In genomic region chr5:59158637-59159391, GRCh38 we compare ENCODE assay signal across 18 cellular contexts.
DNase-seq lines count a peak whose midpoint lies in the region; ATAC-seq and TF ChIP-seq lines count a peak whose summit lies in the region.
"Had no signal": no experiment of that assay in that cellular context is flagged by ENCODE, and none has a peak within 500 bp of the region (broad histone marks: within the 10 kb centered on the region; RNA-seq: fewer than 3 reads in every experiment).

No MANE protein-coding gene starts in this region.

- no peaks in the 10 kb centered on the region for H3K27me3 ChIP-seq in Caco-2 (replicated peaks; ENCODE audit: control insufficient read depth, insufficient read depth, low read length)
- H3K27me3 ChIP-seq in right atrium auricular region, result no peaks in the 10 kb centered on the region
- H3K27me3 ChIP-seq in gastrocnemius medialis, result no peaks in the 10 kb centered on the region
- H3K27me3 ChIP-seq in stomach, result no peaks in the 10 kb centered on the region

- BruUV-seq in Caco-2 (replicated peaks; lab: Mats Ljungman, UMichigan), result no TSS peak

- POLR2A ChIA-PET in Caco-2 (lab: Charles Lee), result interaction anchor here (1.3 kb wide), 1 partner anchor 32 kb away, joined by 3 read pairs; no protein-coding TSS in a partner anchor

- H3K27me3 Mint-ChIP-seq in Caco-2 (ENCODE audit: insufficient read depth, unreplicated experiment), result no peaks in the 10 kb centered on the region
- H3K27me3 Mint-ChIP-seq: B cell had no signal

- TF ChIP-seq POLR2A in gastrocnemius medialis (IDR thresholded peaks at IDR 0.05), result no peak
- TF ChIP-seq POLR2A in stomach (IDR thresholded peaks at IDR 0.05), result no peak

- H3K36me3 ChIP-seq in Caco-2 (ENCODE audit: control insufficient read depth, insufficient read depth, low read length) (no peaks in the 10 kb centered on the region), right atrium auricular region (no peaks in the 10 kb centered on the region), gastrocnemius medialis (no peaks in the 10 kb centered on the region), stomach (no peaks in the 10 kb centered on the region)

- H3K4me3 ChIP-seq in Caco-2 (ENCODE audit: low read depth, low read length) (no peak overlapping the region), right atrium auricular region (no peak overlapping the region), gastrocnemius medialis (no peak overlapping the region), stomach (no peak overlapping the region)
- H3K4me3 ChIP-seq: GM23248 had no signal

- TF ChIP-seq CTCF in Caco-2 (IDR thresholded peaks at IDR 0.05; ENCODE audit: insufficient read depth in 1 of 2, low read depth in 1 of 2, low read length in 1 of 2, severe bottlenecking in 1 of 2, unreplicated experiment in 1 of 2) (no peak), right atrium auricular region (IDR thresholded peaks at IDR 0.05) (no peak), gastrocnemius medialis (IDR thresholded peaks at IDR 0.05 in 4 of 5, conservative IDR thresholded peaks at IDR 0.05 in 1 of 5) (no peak), stomach (IDR thresholded peaks at IDR 0.05) (no peak)

- no peak for TF ChIP-seq EP300 in stomach (IDR thresholded peaks at IDR 0.05)

- H3K9me3 ChIP-seq in Caco-2 (peaks cover 4% of the 10 kb centered on the region; the same call in 1 of the 2 replicates), right atrium auricular region (no peaks in the 10 kb centered on the region), gastrocnemius medialis (no peaks in the 10 kb centered on the region), stomach (no peaks in the 10 kb centered on the region)
- H3K9me3 ChIP-seq: SK-N-SH had no signal

- DNase-seq in Caco-2 (no peak), fibroblast of gingiva (ENCODE audit: low read depth) (peak; percentile 10), right atrium auricular region (ENCODE audit: low spot score) (no peak), gastrocnemius medialis (no peak), stomach (no peak), DMS53 (lab: John Stamatoyannopoulos, UW) (no peak), GM19238 (ENCODE audit: insufficient read length, low spot score) (no peak)
- DNase-seq: GF-D8; Kasumi-1; MM.1S; NCI-H1092; NCI-H2029 treated with DMSO at 0.1 percent for 48 hours; NK-92 treated with Interleukin-12 subunit alpha and Interleukin-12 subunit beta, amount 100 ng/mL, for 24 hours; SHP77 treated with DMSO at 0.1 percent for 48 hours; SK-N-SH had no signal

- peak in 1 of 2 donors; percentile 25 for ATAC-seq in gastrocnemius medialis
- ATAC-seq: HCT116 had no signal

- intact Hi-C loops in Caco-2 (cut with micrococcal nuclease; ENCODE audit: unreplicated experiment), result no loop called here
- intact Hi-C loops in gastrocnemius medialis (cut with DNase I; ENCODE audit: low total_unique reads), result no loop called here
- intact Hi-C loops in stomach (cut with DNase I; ENCODE audit: low total_unique reads), result no loop called here

- H3K36me3 Mint-ChIP-seq in Caco-2 (ENCODE audit: insufficient read depth, unreplicated experiment), result peaks cover 17% of the 10 kb centered on the region

- H3K27ac ChIP-seq in right atrium auricular region (peak overlapping the region; percentile 61 to 86), gastrocnemius medialis (peak overlapping the region; percentile 12 to 62 (median 48)), stomach (no peak overlapping the region)
- H3K27ac ChIP-seq: GM23248 had no signal

- H3K9me3 Mint-ChIP-seq in Caco-2 (ENCODE audit: unreplicated experiment), result no peaks in the 10 kb centered on the region

- H3K4me1 Mint-ChIP-seq in Caco-2 (ENCODE audit: low read depth, unreplicated experiment), result peaks cover 27% of the 10 kb centered on the region
- H3K4me1 Mint-ChIP-seq: B cell had no signal

- H3K4me3 Mint-ChIP-seq in Caco-2 (ENCODE audit: unreplicated experiment), result no peak overlapping the region
- H3K4me3 Mint-ChIP-seq: B cell had no signal

- WGBS in stomach, 5 donors, result 33 to 84% (median 51%) methylated on average over 2 of the region's 2 CpGs

- in situ Hi-C loops in gastrocnemius medialis (cut with MboI; ENCODE audit: low sequenced_read_pairs in 4 of 4), result no loop called here

- H3K4me1 ChIP-seq in Caco-2 (peaks cover 47% of the 10 kb centered on the region), right atrium auricular region (peaks cover 0 to 15% of the 10 kb centered on the region in 2 donors), gastrocnemius medialis (peaks cover 29 to 40% of the 10 kb centered on the region in 2 donors), stomach (peaks cover 0 to 11% (median 0%) of the 10 kb centered on the region in 4 donors)

- CTCF ChIA-PET in Caco-2 (lab: Charles Lee), result no interaction called here

- peak overlapping the region; percentile 66 for H3K27ac Mint-ChIP-seq in Caco-2 (ENCODE audit: unreplicated experiment)
- H3K27ac Mint-ChIP-seq: B cell had no signal

Comparison
In these comparisons a context has a peak if more than half of its experiments do, and no peak if none do; other contexts are left out.
1. H3K27ac ChIP-seq: peak in right atrium auricular region (2 of 2) and gastrocnemius medialis (4 of 4); none in stomach (0 of 5).